8 cellular contexts compared by ENCODE assay signal in genomic region chr18:9475643-9476580, GRCh38. TPM values are rescaled to one million over a fixed set of nuclear protein-coding genes. Genes with fewer than 3 reads are reported as not detected.
DNase-seq lines count a peak whose midpoint lies in the region; ATAC-seq, FAIRE-seq and TF ChIP-seq lines count a peak whose summit lies in the region.

No MANE protein-coding gene starts in this region.

- no peaks in the 10 kb centered on the region for H3K9me3 Mint-ChIP-seq in neural crest cell

- no peaks in the 10 kb centered on the region for H3K36me3 Mint-ChIP-seq in neural crest cell (ENCODE audit: low read depth)

- H3K9ac ChIP-seq in endothelial cell of umbilical vein (replicated peaks; ENCODE audit: extremely low read depth, insufficient read depth, low read length): peak overlapping the region; percentile 88

- H2AFZ ChIP-seq in endothelial cell of umbilical vein (ENCODE audit: low read depth, low read length): peak overlapping the region; percentile 59

- H3K27ac ChIP-seq in DOHH2 (ENCODE audit: low read depth, low read length) (peak overlapping the region; percentile 74), endothelial cell of umbilical vein (ENCODE audit: insufficient read depth, low read depth, low read length) (peak overlapping the region; percentile 57), transverse colon (peak overlapping the region; percentile 95 to 96 (median 96))

- DNase-seq in Kasumi-1 (lab: John Stamatoyannopoulos, UW): peak; percentile 62 to 72
- DNase-seq in activated CD4-positive, alpha-beta T cell treated with anti-CD3 and anti-CD28 coated beads, Interleukin-2, amount 50 U/mL, for 24 hours (ENCODE audit: low read depth in 1 of 2, low spot score in 1 of 2): peak; percentile 16 to 36
- DNase-seq in endothelial cell of umbilical vein (ENCODE audit: low read depth, low spot score): peak; percentile 64
- no peak for DNase-seq in neural crest cell (ENCODE audit: low read depth, low spot score)
- DNase-seq in transverse colon: no peak

- TF ChIP-seq EP300 in transverse colon (IDR thresholded peaks at IDR 0.05; ENCODE audit: low read depth): no peak

- intact Hi-C loops in endothelial cell of umbilical vein (cut with micrococcal nuclease) (loop anchor here (1.0 to 10.0 kb wide), 5 partner anchors 41 to 374 kb away; partner anchors contain the start of gene NDUFV2), transverse colon (cut with DNase I; ENCODE audit: low total_unique reads) (loop anchor here (10.0 kb wide), 1 partner anchor 141 kb away; the partner anchor contains the start of gene TWSG1)

- H3K27me3 ChIP-seq in DOHH2 (ENCODE audit: control insufficient read depth, low read length): no peaks in the 10 kb centered on the region
- no peaks in the 10 kb centered on the region for H3K27me3 ChIP-seq in endothelial cell of umbilical vein (ENCODE audit: control insufficient read depth in 2 of 2, insufficient read depth in 2 of 2, low read length in 2 of 2)
- no peaks in the 10 kb centered on the region for H3K27me3 ChIP-seq in transverse colon

- no peaks in the 10 kb centered on the region for H3K9me1 ChIP-seq in endothelial cell of umbilical vein (replicated peaks; ENCODE audit: control insufficient read depth, extremely low read depth, insufficient read depth, low read length)

- POLR2A ChIA-PET in endothelial cell of umbilical vein (lab: Charles Lee): no interaction called here

- peaks cover 9% of the 10 kb centered on the region for H3K27me3 Mint-ChIP-seq in neural crest cell (ENCODE audit: low read depth)

- peaks cover 57% of the 10 kb centered on the region for H3K79me2 ChIP-seq in DOHH2 (ENCODE audit: control insufficient read depth, low read length)
- peaks cover 52% of the 10 kb centered on the region for H3K79me2 ChIP-seq in endothelial cell of umbilical vein (ENCODE audit: control insufficient read depth, insufficient read depth, low read length)

- FAIRE-seq in endothelial cell of umbilical vein (lab: Jason Lieb, UNC): peak; percentile 88

- TF ChIP-seq POLR2A in endothelial cell of umbilical vein (IDR thresholded peaks at IDR 0.05; ENCODE audit: low read depth, low read length) (no peak), transverse colon (IDR thresholded peaks at IDR 0.05) (no peak)

- H3F3A ChIP-seq in DOHH2 (ENCODE audit: control insufficient read depth, insufficient read depth): no peaks in the 10 kb centered on the region

- H3K9me2 ChIP-seq in DOHH2 (replicated peaks; ENCODE audit: control insufficient read depth, low read length): no peaks in the 10 kb centered on the region

- peak overlapping the region; percentile 96 for H3K4me3 Mint-ChIP-seq in neural crest cell

- peak; percentile 26 for ATAC-seq in GM21390 (IDR thresholded peaks at IDR 0.05; ENCODE audit: unreplicated experiment)
- ATAC-seq in esophagus mucosa: no peak

- H3K9me3 ChIP-seq in DOHH2 (ENCODE audit: control insufficient read depth, insufficient read depth, low read length): no peaks in the 10 kb centered on the region
- no peaks in the 10 kb centered on the region for H3K9me3 ChIP-seq in endothelial cell of umbilical vein (replicated peaks; ENCODE audit: control insufficient read depth, insufficient read depth, low read length)
- H3K9me3 ChIP-seq in transverse colon: no peaks in the 10 kb centered on the region

- no peak for TF ChIP-seq CTCF in DOHH2 (IDR thresholded peaks at IDR 0.05; ENCODE audit: low read depth, low read length, poor library complexity, severe bottlenecking)
- no peak for TF ChIP-seq CTCF in endothelial cell of umbilical vein (IDR thresholded peaks at IDR 0.05; ENCODE audit: extremely low read depth in 1 of 2, insufficient read depth in 1 of 2, low read depth in 1 of 2, low read length in 2 of 2)
- TF ChIP-seq CTCF in neural crest cell (conservative IDR thresholded peaks at IDR 0.05): no peak
- TF ChIP-seq CTCF in transverse colon (IDR thresholded peaks at IDR 0.05): no peak

- no peak overlapping the region for H3K27ac Mint-ChIP-seq in neural crest cell (ENCODE audit: unreplicated experiment)

- H3K4me3 ChIP-seq in DOHH2 (ENCODE audit: low read length): peak overlapping the region; percentile 92
- H3K4me3 ChIP-seq in endothelial cell of umbilical vein (replicated peaks in 1 of 3; ENCODE audit: insufficient read depth in 1 of 3, low read depth in 1 of 3, low read length in 3 of 3): peak overlapping the region; percentile 90 to 100 (median 91)
- H3K4me3 ChIP-seq in transverse colon: peak overlapping the region; percentile 81 to 98 (median 86)

- CTCF ChIA-PET in endothelial cell of umbilical vein (lab: Charles Lee): interaction anchor here (1.1 to 3.6 kb wide), 3 partner anchors 40 to 110 kb away, joined by 3 to 19 read pairs (median 17); no protein-coding TSS in a partner anchor

- TSS peak; percentile 25 for BruUV-seq in endothelial cell of umbilical vein (replicated peaks; lab: Mats Ljungman, UMichigan)

- H3K36me3 ChIP-seq in DOHH2 (ENCODE audit: control insufficient read depth, low read length) (peaks cover 30% of the 10 kb centered on the region), endothelial cell of umbilical vein (ENCODE audit: control insufficient read depth in 2 of 2, extremely low read depth in 1 of 2, insufficient read depth in 2 of 2, low read length in 2 of 2) (no peaks in the 10 kb centered on the region), transverse colon (no peaks in the 10 kb centered on the region)

- H3K4me1 ChIP-seq in DOHH2 (ENCODE audit: control insufficient read depth, low read length) (peaks cover 18% of the 10 kb centered on the region), endothelial cell of umbilical vein (ENCODE audit: control insufficient read depth, extremely low read depth, insufficient read depth, low read length) (peaks cover 14% of the 10 kb centered on the region), transverse colon (peaks cover 7 to 24% (median 16%) of the 10 kb centered on the region in 4 donors)

- in situ Hi-C loops in transverse colon (cut with MboI; ENCODE audit: low pct_ligation_motif_present in 1 of 4, low pct_unique_long_range_greater_than_20kb in 1 of 4, low sequenced_read_pairs in 3 of 4): no loop called here

- H3K4me1 Mint-ChIP-seq in neural crest cell: peaks cover 17% of the 10 kb centered on the region

- dilution Hi-C loops in endothelial cell of umbilical vein (cut with MboI; ENCODE audit: extremely low pct_ligation_motif_present, low sequenced_read_pairs): no loop called here

- 1 to 3% methylated on average over 8 to 34 of the region's 59 CpGs for WGBS in transverse colon (ENCODE audit: low coverage in 1 of 2), 2 donors

- H4K20me1 ChIP-seq in DOHH2 (ENCODE audit: control insufficient read depth, insufficient read depth, low read depth, low read length): no peaks in the 10 kb centered on the region
- H4K20me1 ChIP-seq in endothelial cell of umbilical vein (replicated peaks; ENCODE audit: control insufficient read depth, extremely low read depth, insufficient read depth, low read length): no peaks in the 10 kb centered on the region

- peak overlapping the region; percentile 87 for H3K4me2 ChIP-seq in DOHH2 (ENCODE audit: low read length)
- H3K4me2 ChIP-seq in endothelial cell of umbilical vein (ENCODE audit: insufficient read depth, low read length): peak overlapping the region; percentile 98

TF ChIP-seq in endothelial cell of umbilical vein, 7 proteins besides CTCF, POLR2A, EP300 and RAD21:
- TF ChIP-seq POLR2AphosphoS5 (IDR thresholded peaks at IDR 0.05; ENCODE audit: insufficient read depth, low read depth, low read length): peak; percentile 67
- no peak for TF ChIP-seq MAX (IDR thresholded peaks at IDR 0.05; ENCODE audit: insufficient read depth, insufficient read length)
TF ChIP-seq in endothelial cell of umbilical vein: peak in this region for 1.

RNA-seq across cellular contexts. Expression of gene RALBP1, which starts 0.6 kb away (rescaled TPM):
- total RNA-seq in endothelial cell of umbilical vein (63.5 and 68.4 TPM in 2 replicates), neural crest cell (47.0 and 51.9 TPM in 2 replicates), transverse colon (10 to 100 TPM; 34.2 to 93.3 (median 70.6) TPM), esophagus mucosa (93.7 TPM)
- polyA plus RNA-seq in endothelial cell of umbilical vein: 55.1 and 55.8 TPM in 2 replicates
- polyA plus RNA-seq in endothelial cell of umbilical vein (2011; cell fraction: cytosol; rRNA removed): 47.7 and 49.2 TPM in 2 replicates
- 23.7 and 27.3 TPM in 2 replicates for polyA plus RNA-seq in endothelial cell of umbilical vein (2011; cell fraction: nucleus; rRNA removed)
- 48.6 and 59.5 TPM in 2 replicates for polyA plus RNA-seq in endothelial cell of umbilical vein (2012)
- 33.9 and 40.6 TPM in 2 replicates for polyA minus RNA-seq in endothelial cell of umbilical vein
- polyA minus RNA-seq in endothelial cell of umbilical vein (2011; cell fraction: cytosol; rRNA and poly(A)+ RNA removed): 28.3 TPM
- 14.5 and 17.4 TPM in 2 replicates for polyA minus RNA-seq in endothelial cell of umbilical vein (2011; cell fraction: nucleus; rRNA and poly(A)+ RNA removed)

Comparison
In these comparisons a context has a peak if more than half of its experiments do, and no peak if none do; other contexts are left out.
1. DNase-seq: peak in Kasumi-1 (2 of 2), activated CD4-positive, alpha-beta T cell treated with anti-CD3 and anti-CD28 coated beads, Interleukin-2, amount 50 U/mL, for 24 hours (2 of 2) and endothelial cell of umbilical vein (single experiment); none in neural crest cell (single experiment) and transverse colon (single experiment).
2. Peak in every context shown above with its lines, with median percentiles within 50 percentile points of each other: H3K27ac ChIP-seq and H3K4me3 ChIP-seq.